14 cellular contexts compared by ENCODE assay signal in genomic region chr11:8799273-8799672, GRCh38.
DNase-seq lines count a peak whose midpoint lies in the region; ATAC-seq and TF ChIP-seq lines count a peak whose summit lies in the region.
"Had no signal": no experiment of that assay in that cellular context is flagged by ENCODE, and none has a peak within 500 bp of the region (broad histone marks: within the 10 kb centered on the region; RNA-seq: fewer than 3 reads in every experiment).

No MANE protein-coding gene starts in this region.

- H3K36me3 ChIP-seq in left ventricle myocardium inferior (peaks cover 4% of the 10 kb centered on the region), adrenal gland (replicated peaks in 1 of 2) (no peaks in the 10 kb centered on the region), sigmoid colon (peaks cover 0 to 20% (median 0%) of the 10 kb centered on the region in 4 donors), SK-N-SH (replicated peaks in 1 of 2; ENCODE audit: control insufficient read depth in 1 of 2, insufficient read depth in 2 of 2, low read length in 1 of 2) (peaks cover 0 to 29% of the 10 kb centered on the region in 2 experiments), OCI-LY7 (ENCODE audit: insufficient read depth, low read length) (no peaks in the 10 kb centered on the region)

- TF ChIP-seq CTCF in left ventricle myocardium inferior (IDR thresholded peaks at IDR 0.05; ENCODE audit: borderline replicate concordance), result no peak
- no peak for TF ChIP-seq CTCF in adrenal gland (IDR thresholded peaks at IDR 0.05)
- TF ChIP-seq CTCF in sigmoid colon (IDR thresholded peaks at IDR 0.05), result no peak
- TF ChIP-seq CTCF in SK-N-SH (IDR thresholded peaks at IDR 0.05), result no peak
- no peak for TF ChIP-seq CTCF in OCI-LY7 (conservative IDR thresholded peaks at IDR 0.05; ENCODE audit: low read length)

- TF ChIP-seq EP300 in sigmoid colon (IDR thresholded peaks at IDR 0.05) (no peak), SK-N-SH (IDR thresholded peaks at IDR 0.05; ENCODE audit: borderline replicate concordance in 1 of 2, low read depth in 1 of 2, low read length in 1 of 2) (no peak)

- H3K4me1 ChIP-seq in left ventricle myocardium inferior, result peaks cover 78% of the 10 kb centered on the region
- peaks cover 33 to 61% of the 10 kb centered on the region in 2 donors for H3K4me1 ChIP-seq in adrenal gland (replicated peaks in 1 of 2)
- peaks cover 0 to 86% (median 80%) of the 10 kb centered on the region in 4 donors for H3K4me1 ChIP-seq in sigmoid colon
- H3K4me1 ChIP-seq in SK-N-SH (ENCODE audit: control insufficient read depth in 1 of 2, insufficient read depth in 2 of 2, low read depth in 1 of 2, low read length in 1 of 2), result peaks cover 0 to 3% of the 10 kb centered on the region in 2 experiments; a peak in 1 of 4 replicates
- H3K4me1 ChIP-seq in OCI-LY7 (ENCODE audit: insufficient read depth, low read length, poor library complexity, severe bottlenecking), result no peaks in the 10 kb centered on the region

- H3K9ac ChIP-seq in SK-N-SH, result no peak overlapping the region

- H3K79me2 ChIP-seq in SK-N-SH (ENCODE audit: insufficient read depth) (peaks cover 37% of the 10 kb centered on the region), OCI-LY7 (ENCODE audit: insufficient read depth, low read depth, low read length) (no peaks in the 10 kb centered on the region)

- no peak for TF ChIP-seq POLR2A in adrenal gland (IDR thresholded peaks at IDR 0.05)
- no peak for TF ChIP-seq POLR2A in sigmoid colon (IDR thresholded peaks at IDR 0.05)

- CTCF ChIA-PET in SK-N-SH (lab: Yijun Ruan, JAX) (no interaction called here), OCI-LY7 (lab: Charles Lee; ENCODE audit: unreplicated experiment) (no interaction called here)

- H3K9me2 ChIP-seq in SK-N-SH, result no peaks in the 10 kb centered on the region
- H3K9me2 ChIP-seq in OCI-LY7 (ENCODE audit: insufficient read depth, low read length), result no peaks in the 10 kb centered on the region

- no TSS peak for BruUV-seq in OCI-LY7 (replicated peaks; lab: Mats Ljungman, UMichigan)

- H3K27ac ChIP-seq in left ventricle myocardium inferior (replicated peaks), result peak overlapping the region; percentile 51
- H3K27ac ChIP-seq in adrenal gland, result peak overlapping the region in 4 of 5 donors; percentile 21 to 70 (median 68)
- peak overlapping the region in 3 of 4 donors; percentile 35 to 97 (median 95) for H3K27ac ChIP-seq in sigmoid colon
- no peak overlapping the region for H3K27ac ChIP-seq in SK-N-SH (ENCODE audit: low read depth in 2 of 2, low read length in 1 of 2)
- H3K27ac ChIP-seq in OCI-LY7 (ENCODE audit: low read depth, low read length, poor library complexity, severe bottlenecking), result no peak overlapping the region
- H3K27ac ChIP-seq: C4-2B had no signal

- whole genome bisulfite sequencing in adrenal gland, 4 donors, result 65 to 77% (median 71%) methylated on average over 2 of the region's 2 CpGs
- 89 to 94% methylated on average over 2 of the region's 2 CpGs for WGBS in sigmoid colon, 2 donors
- WGBS in SK-N-SH (ENCODE audit: low lambda C conversion rate), result 96% methylated on average over 2 of the region's 2 CpGs

- no peaks in the 10 kb centered on the region for H4K20me1 ChIP-seq in SK-N-SH (ENCODE audit: insufficient read depth)
- H4K20me1 ChIP-seq in OCI-LY7 (ENCODE audit: insufficient read depth, low read length), result no peaks in the 10 kb centered on the region

- no peak for TF ChIP-seq RAD21 in SK-N-SH (IDR thresholded peaks at IDR 0.05; ENCODE audit: low read length)

- no peak for ATAC-seq in left ventricle myocardium superior
- ATAC-seq in stimulated activated naive CD8-positive, alpha-beta T cell treated with anti-CD3 and anti-CD28 coated beads, Interleukin-15, Interleukin-2, amounts not matched to agents 100 U/mL and 50 U/mL, for 24 hours, result no peak
- ATAC-seq: GM23338 had no signal

- no peaks in the 10 kb centered on the region for H3K27me3 ChIP-seq in left ventricle myocardium inferior (ENCODE audit: low read depth)
- H3K27me3 ChIP-seq in adrenal gland, result no peaks in the 10 kb centered on the region
- no peaks in the 10 kb centered on the region for H3K27me3 ChIP-seq in sigmoid colon
- no peaks in the 10 kb centered on the region for H3K27me3 ChIP-seq in SK-N-SH (ENCODE audit: insufficient read depth)

- H2AFZ ChIP-seq in SK-N-SH (ENCODE audit: low read depth), result no peak overlapping the region
- H2AFZ ChIP-seq in OCI-LY7 (ENCODE audit: low read length), result no peak overlapping the region
- H2AFZ ChIP-seq: GM23338 had no signal

- peaks cover 5% of the 10 kb centered on the region for H3F3A ChIP-seq in SK-N-SH (replicated peaks; ENCODE audit: insufficient read depth)

- no peak overlapping the region for H3K4me3 ChIP-seq in left ventricle myocardium inferior
- no peak overlapping the region for H3K4me3 ChIP-seq in adrenal gland
- no peak overlapping the region for H3K4me3 ChIP-seq in sigmoid colon
- H3K4me3 ChIP-seq in SK-N-SH (ENCODE audit: low read depth in 2 of 2, low read length in 1 of 2), result no peak overlapping the region
- H3K4me3 ChIP-seq in OCI-LY7 (ENCODE audit: low read depth, low read length, poor library complexity, severe bottlenecking), result no peak overlapping the region
- H3K4me3 ChIP-seq: GM23338 had no signal

- POLR2A ChIA-PET in SK-N-SH (lab: Yijun Ruan, JAX), result no interaction called here
- POLR2A ChIA-PET in OCI-LY7 (lab: Charles Lee), result interaction anchor here (0.6 to 0.7 kb wide), 3 partner anchors 13 to 47 kb away, joined by 5 to 9 read pairs (median 7); no protein-coding TSS in a partner anchor

- DNase-seq in left ventricle myocardium inferior (no peak), left ventricle myocardium superior (no peak), adrenal gland (peak in 4 of 7 donors; percentile 57 to 78 (median 66)), sigmoid colon (no peak), SK-N-SH (no peak), OCI-LY7 (ENCODE audit: low spot score) (no peak)
- DNase-seq in stimulated activated naive CD8-positive, alpha-beta T cell treated with anti-CD3 and anti-CD28 coated beads, Interleukin-15, Interleukin-2, amounts not matched to agents 100 U/mL and 50 U/mL, for 24 hours, result no peak
- DNase-seq: ACHN; CD4-positive, alpha-beta memory T cell; DMS79; H7; IMR-90 had no signal

- intact Hi-C loops in left ventricle myocardium inferior (cut with micrococcal nuclease) (no loop called here), left ventricle myocardium superior (cut with micrococcal nuclease) (no loop called here), adrenal gland (cut with DNase I) (no loop called here), sigmoid colon (cut with DNase I) (no loop called here), OCI-LY7 (cut with micrococcal nuclease; ENCODE audit: unreplicated experiment) (no loop called here)

- H3K9me3 ChIP-seq in left ventricle myocardium inferior (replicated peaks) (no peaks in the 10 kb centered on the region), adrenal gland (replicated peaks in 1 of 3) (no peaks in the 10 kb centered on the region), sigmoid colon (no peaks in the 10 kb centered on the region), SK-N-SH (no peaks in the 10 kb centered on the region), OCI-LY7 (ENCODE audit: low read length) (no peaks in the 10 kb centered on the region)

- H3K4me2 ChIP-seq in SK-N-SH, result no peak overlapping the region
- no peak overlapping the region for H3K4me2 ChIP-seq in OCI-LY7 (ENCODE audit: low read length)
- H3K4me2 ChIP-seq: GM23338 had no signal

TF ChIP-seq in SK-N-SH, 30 proteins besides CTCF, POLR2A, EP300 and RAD21:
- TF ChIP-seq ELF1 (IDR thresholded peaks at IDR 0.05) (no peak), MXI1 (IDR thresholded peaks at IDR 0.05; ENCODE audit: low read depth, low read length) (no peak), YY1 (IDR thresholded peaks at IDR 0.05; ENCODE audit: low read depth) (no peak), EZH2phosphoT487 (IDR thresholded peaks at IDR 0.05; ENCODE audit: borderline replicate concordance, low read depth) (no peak), RXRA (IDR thresholded peaks at IDR 0.05; ENCODE audit: borderline replicate concordance, low read depth) (no peak), SMC3 (IDR thresholded peaks at IDR 0.05; ENCODE audit: low read depth, low read length) (no peak), TEAD4 (IDR thresholded peaks at IDR 0.05; ENCODE audit: borderline replicate concordance, insufficient read depth) (no peak), PBX3 (IDR thresholded peaks at IDR 0.05) (no peak), GATA2 (CRISPR knock-in tag; IDR thresholded peaks at IDR 0.05) (no peak), SIN3A (IDR thresholded peaks at IDR 0.05; ENCODE audit: borderline replicate concordance, low read depth, low read length) (no peak), FOXM1 (IDR thresholded peaks at IDR 0.05; ENCODE audit: low read depth) (no peak), FOSL2 (IDR thresholded peaks at IDR 0.05; ENCODE audit: borderline replicate concordance, low read depth) (no peak), RFX5 (IDR thresholded peaks at IDR 0.05; ENCODE audit: low read length) (no peak), MEF2A (IDR thresholded peaks at IDR 0.05; ENCODE audit: borderline replicate concordance, low read depth) (no peak)

Comparison
In these comparisons a context has a peak if more than half of its experiments do, and no peak if none do; other contexts are left out.
1. DNase-seq: peak in adrenal gland (4 of 7); none in left ventricle myocardium inferior (single experiment), left ventricle myocardium superior (single experiment), sigmoid colon (single experiment), stimulated activated naive CD8-positive, alpha-beta T cell treated with anti-CD3 and anti-CD28 coated beads, Interleukin-15, Interleukin-2, amounts not matched to agents 100 U/mL and 50 U/mL, for 24 hours (single experiment), SK-N-SH (single experiment) and OCI-LY7 (single experiment).
2. H3K27ac ChIP-seq: peak in left ventricle myocardium inferior (single experiment), adrenal gland (4 of 5) and sigmoid colon (3 of 4); none in SK-N-SH (0 of 2) and OCI-LY7 (single experiment).